Comparison of ENCODE assay signal across 25 cellular contexts in the genomic region with DNA sequence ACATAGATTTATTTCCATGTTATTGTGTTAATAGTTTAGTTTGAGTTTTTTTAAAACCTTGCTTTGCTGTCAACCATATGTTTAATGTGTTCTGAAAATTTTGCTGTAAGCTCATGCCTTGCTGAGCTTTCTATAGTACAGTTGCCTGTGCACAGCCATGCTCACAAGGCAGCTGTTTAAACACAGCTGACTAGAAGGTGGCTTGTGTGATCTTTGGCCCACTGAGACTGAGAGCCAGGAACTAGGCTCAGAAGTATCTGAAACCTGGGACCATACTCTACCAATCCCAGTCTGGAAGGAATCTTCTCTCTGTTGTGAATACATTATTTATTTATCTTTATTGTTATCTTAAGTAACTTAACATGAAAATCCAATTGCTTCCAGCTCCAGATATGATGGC.
DNase-seq lines count a peak whose midpoint lies in the region; ATAC-seq and TF ChIP-seq lines count a peak whose summit lies in the region.
"Had no signal": no experiment of that assay in that cellular context is flagged by ENCODE, and none has a peak within 500 bp of the region (broad histone marks: within the 10 kb centered on the region; RNA-seq: fewer than 3 reads in every experiment).

No MANE protein-coding gene starts in this region.

- no peaks in the 10 kb centered on the region for H3K9me3 ChIP-seq in Caco-2
- no peaks in the 10 kb centered on the region for H3K9me3 ChIP-seq in PC-3 (ENCODE audit: low read length)
- H3K9me3 ChIP-seq: BLaER1 treated with 17β-estradiol and CSF1 and Interleukin-3, amounts not matched to agents 10 nM and 100 nM; gastrocnemius medialis; uterus had no signal

- CTCF ChIA-PET in Caco-2 (lab: Charles Lee): no interaction called here
- CTCF ChIA-PET in PC-3 (lab: Charles Lee): no interaction called here

- no peak overlapping the region for H3K4me2 ChIP-seq in PC-3 (ENCODE audit: low read length)
- H3K4me2 ChIP-seq: BLaER1 treated with 17β-estradiol and CSF1 and Interleukin-3, amounts not matched to agents 10 nM and 100 nM; smooth muscle cell had no signal

- no peaks in the 10 kb centered on the region for H3K36me3 ChIP-seq in Caco-2 (ENCODE audit: control insufficient read depth, insufficient read depth, low read length)
- no peaks in the 10 kb centered on the region for H3K36me3 ChIP-seq in PC-3 (ENCODE audit: low read depth, low read length)
- H3K36me3 ChIP-seq: gastrocnemius medialis, uterus had no signal

- no peaks in the 10 kb centered on the region for H3K9me2 ChIP-seq in PC-3 (replicated peaks; ENCODE audit: low read length)

- no peaks in the 10 kb centered on the region for H3K79me2 ChIP-seq in PC-3 (ENCODE audit: low read length)

- peaks cover 23% of the 10 kb centered on the region for H3K4me1 ChIP-seq in Caco-2
- peaks cover 8% of the 10 kb centered on the region for H3K4me1 ChIP-seq in PC-3 (ENCODE audit: insufficient read depth, low read length)
- H3K4me1 ChIP-seq: BLaER1 treated with 17β-estradiol and CSF1 and Interleukin-3, amounts not matched to agents 10 nM and 100 nM; gastrocnemius medialis; uterus had no signal

- DNase-seq in Caco-2 (peak; percentile 8 to 26), NCI-H146 (lab: John Stamatoyannopoulos, UW) (peak; percentile 93), NCI-H82 treated with DMSO at 0.1 percent for 48 hours (lab: John Stamatoyannopoulos, UW; ENCODE audit: unreplicated experiment) (peak; percentile 38), left lobe of liver (ENCODE audit: low spot score) (no peak), PC-3 (no peak), T-helper 2 cell (no peak)
- no peak for DNase-seq in activated naive CD4-positive, alpha-beta T cell treated with anti-CD3 and anti-CD28 coated beads, Interleukin-2, amount 50 U/mL, for 72 hours (ENCODE audit: low spot score in 2 of 2)
- DNase-seq: activated CD4-positive, alpha-beta T cell treated with anti-CD3 and anti-CD28 coated beads, Interleukin-2, amount 50 U/mL, for 4 hours; activated naive CD4-positive, alpha-beta T cell; amygdala; DMS 273 treated with DMSO at 0.1 percent for 48 hours; gastrocnemius medialis; HCEC 1CT; kidney glomerular epithelial cell; NCI-H187 treated with DMSO at 0.1 percent for 48 hours; stimulated activated CD4-positive, alpha-beta T cell treated with anti-CD3 and anti-CD28 coated beads, Interleukin-4, amount 100 ng/mL, for 4 hours; uterus had no signal

- H3K9ac ChIP-seq in PC-3 (ENCODE audit: low read length): no peak overlapping the region
- H3K9ac ChIP-seq: BLaER1 treated with 17β-estradiol and CSF1 and Interleukin-3, amounts not matched to agents 10 nM and 100 nM had no signal

- no peaks in the 10 kb centered on the region for H4K20me1 ChIP-seq in PC-3 (ENCODE audit: low read length)
- H4K20me1 ChIP-seq: BLaER1 treated with 17β-estradiol and CSF1 and Interleukin-3, amounts not matched to agents 10 nM and 100 nM had no signal

- no peaks in the 10 kb centered on the region for H3K27me3 Mint-ChIP-seq in Caco-2 (ENCODE audit: insufficient read depth, unreplicated experiment)
- H3K27me3 Mint-ChIP-seq: central memory CD8-positive, alpha-beta T cell had no signal

- H3K36me3 Mint-ChIP-seq in Caco-2 (ENCODE audit: insufficient read depth, unreplicated experiment): no peaks in the 10 kb centered on the region
- peaks cover 0 to 15% of the 10 kb centered on the region in 2 donors for H3K36me3 Mint-ChIP-seq in activated naive CD4-positive, alpha-beta T cell treated with anti-CD3 and anti-CD28 coated beads, Interleukin-2, amount 50 U/mL, for 72 hours

- H3K27me3 ChIP-seq in Caco-2 (replicated peaks; ENCODE audit: control insufficient read depth, insufficient read depth, low read length) (no peaks in the 10 kb centered on the region), PC-3 (ENCODE audit: low read length) (no peaks in the 10 kb centered on the region)
- H3K27me3 ChIP-seq: BLaER1 treated with 17β-estradiol and CSF1 and Interleukin-3, amounts not matched to agents 10 nM and 100 nM; gastrocnemius medialis; uterus had no signal

- no peak overlapping the region for H3K4me3 Mint-ChIP-seq in Caco-2 (ENCODE audit: unreplicated experiment)
- H3K4me3 Mint-ChIP-seq: central memory CD8-positive, alpha-beta T cell; nephron; T-helper 1 cell treated with Interleukin-12 subunit alpha and Interleukin-12 subunit beta and Interleukin-4 antibody, amounts not matched to agents 30 μg/mL and 1 μg/mL, for 36 hours had no signal

- H2AFZ ChIP-seq in PC-3 (ENCODE audit: low read length): no peak overlapping the region

- POLR2A ChIA-PET in Caco-2 (lab: Charles Lee) (no interaction called here), PC-3 (lab: Charles Lee; ENCODE audit: unreplicated experiment) (no interaction called here)

- peak overlapping the region; percentile 48 for H3K27ac Mint-ChIP-seq in Caco-2 (ENCODE audit: unreplicated experiment)
- no peak overlapping the region for H3K27ac Mint-ChIP-seq in activated naive CD4-positive, alpha-beta T cell treated with anti-CD3 and anti-CD28 coated beads, Interleukin-2, amount 50 U/mL, for 72 hours
- H3K27ac Mint-ChIP-seq: T-helper 1 cell treated with Interleukin-12 subunit alpha and Interleukin-12 subunit beta and Interleukin-4 antibody, amounts not matched to agents 30 μg/mL and 1 μg/mL, for 36 hours had no signal

- H3F3A ChIP-seq in PC-3 (ENCODE audit: low read length, unreplicated experiment): no peaks in the 10 kb centered on the region

- peaks cover 8% of the 10 kb centered on the region for H3K4me1 Mint-ChIP-seq in Caco-2 (ENCODE audit: low read depth, unreplicated experiment)
- H3K4me1 Mint-ChIP-seq: central memory CD8-positive, alpha-beta T cell had no signal

- ATAC-seq in left lobe of liver: peak; percentile 52
- ATAC-seq in PC-3: no peak
- no peak for ATAC-seq in HG03354 (IDR thresholded peaks at IDR 0.05; ENCODE audit: poor library complexity, severe bottlenecking, unreplicated experiment)
- ATAC-seq in activated naive CD4-positive, alpha-beta T cell treated with anti-CD3 and anti-CD28 coated beads, Interleukin-2, amount 50 U/mL, for 72 hours: no peak
- ATAC-seq: esophagus mucosa, gastrocnemius medialis had no signal

- no peak overlapping the region for H3K4me3 ChIP-seq in Caco-2 (ENCODE audit: low read depth, low read length)
- no peak overlapping the region for H3K4me3 ChIP-seq in PC-3 (ENCODE audit: low read length)
- H3K4me3 ChIP-seq: BLaER1 treated with 17β-estradiol and CSF1 and Interleukin-3, amounts not matched to agents 10 nM and 100 nM; gastrocnemius medialis; smooth muscle cell; uterus had no signal

- TF ChIP-seq CTCF in Caco-2 (IDR thresholded peaks at IDR 0.05; ENCODE audit: insufficient read depth in 1 of 2, low read depth in 1 of 2, low read length in 1 of 2, severe bottlenecking in 1 of 2, unreplicated experiment in 1 of 2) (no peak), PC-3 (conservative IDR thresholded peaks at IDR 0.05; ENCODE audit: low read depth, low read length) (no peak)

- intact Hi-C loops in Caco-2 (cut with micrococcal nuclease; ENCODE audit: unreplicated experiment) (loop anchor here (2.0 kb wide), 1 partner anchor 237 kb away; no protein-coding TSS in a partner anchor), PC-3 (cut with micrococcal nuclease) (no loop called here)

- BruUV-seq in Caco-2 (replicated peaks; lab: Mats Ljungman, UMichigan) (no TSS peak), PC-3 (replicated peaks; lab: Mats Ljungman, UMichigan) (no TSS peak)

- H3K27ac ChIP-seq in PC-3 (ENCODE audit: low read length): no peak overlapping the region
- H3K27ac ChIP-seq: BLaER1 treated with 17β-estradiol and CSF1 and Interleukin-3, amounts not matched to agents 10 nM and 100 nM; gastrocnemius medialis; uterus; VCaP had no signal

- H3K9me3 Mint-ChIP-seq in Caco-2 (ENCODE audit: unreplicated experiment): no peaks in the 10 kb centered on the region
- H3K9me3 Mint-ChIP-seq in activated naive CD4-positive, alpha-beta T cell treated with anti-CD3 and anti-CD28 coated beads, Interleukin-2, amount 50 U/mL, for 72 hours: no peaks in the 10 kb centered on the region
- H3K9me3 Mint-ChIP-seq: central memory CD8-positive, alpha-beta T cell; nephron; T-helper 1 cell treated with Interleukin-12 subunit alpha and Interleukin-12 subunit beta and Interleukin-4 antibody, amounts not matched to agents 30 μg/mL and 1 μg/mL, for 36 hours had no signal

Comparison
In these comparisons a context has a peak if more than half of its experiments do, and no peak if none do; other contexts are left out.
1. DNase-seq: peak in Caco-2 (2 of 2), NCI-H146 (single experiment) and NCI-H82 treated with DMSO at 0.1 percent for 48 hours (single experiment); none in left lobe of liver (single experiment), PC-3 (single experiment), T-helper 2 cell (0 of 5) and activated naive CD4-positive, alpha-beta T cell treated with anti-CD3 and anti-CD28 coated beads, Interleukin-2, amount 50 U/mL, for 72 hours (0 of 2).